15 cellular contexts compared by ENCODE assay signal in genomic region chr12:121968880-121969279, GRCh38. TPM values are rescaled to one million over a fixed set of nuclear protein-coding genes. Genes with fewer than 3 reads are reported as not detected.
DNase-seq lines count a peak whose midpoint lies in the region; ATAC-seq and TF ChIP-seq lines count a peak whose summit lies in the region.
"Had no signal": no experiment of that assay in that cellular context is flagged by ENCODE, and none has a peak within 500 bp of the region (broad histone marks: within the 10 kb centered on the region; RNA-seq: fewer than 3 reads in every experiment).

No MANE protein-coding gene starts in this region.

- H3K27me3 ChIP-seq in transverse colon (no peaks in the 10 kb centered on the region), foreskin keratinocyte (no peaks in the 10 kb centered on the region)
- H3K27me3 ChIP-seq: pancreas, SJCRH30 had no signal

- peaks cover 4% of the 10 kb centered on the region for H3K4me1 Mint-ChIP-seq in activated CD4-positive, alpha-beta T cell treated with anti-CD3 and anti-CD28 coated beads, Interleukin-2, amount 10 ng/mL, durations not matched to agents 7 days and 5 days
- H3K4me1 Mint-ChIP-seq: central memory CD8-positive, alpha-beta T cell had no signal

- peaks cover 14% of the 10 kb centered on the region for H3K9me3 Mint-ChIP-seq in activated CD4-positive, alpha-beta T cell treated with anti-CD3 and anti-CD28 coated beads, Interleukin-2, amount 10 ng/mL, durations not matched to agents 7 days and 5 days

- POLR2A ChIA-PET in activated CD4-positive, alpha-beta T cell treated with anti-CD3 and anti-CD28 coated beads, Interleukin-2, amount 10 ng/mL, durations not matched to agents 7 days and 5 days (lab: Charles Lee), result no interaction called here

- H3K36me3 Mint-ChIP-seq in activated CD4-positive, alpha-beta T cell treated with anti-CD3 and anti-CD28 coated beads, Interleukin-2, amount 10 ng/mL, durations not matched to agents 7 days and 5 days (ENCODE audit: low read depth), result peaks cover 2% of the 10 kb centered on the region

- H3K4me1 ChIP-seq in transverse colon (no peaks in the 10 kb centered on the region), foreskin keratinocyte (peaks cover 14% of the 10 kb centered on the region)
- H3K4me1 ChIP-seq: pancreas, SJCRH30 had no signal

- no peak for DNase-seq in activated CD4-positive, alpha-beta T cell treated with anti-CD3 and anti-CD28 coated beads, Interleukin-2, amount 10 ng/mL, durations not matched to agents 7 days and 5 days
- DNase-seq in activated CD4-positive, alpha-beta T cell treated with anti-CD3 and anti-CD28 coated beads, Interleukin-2, amount 50 U/mL, for 1 hour, result no peak
- peak; percentile 69 for DNase-seq in NOMO-1 treated with DMSO at 0.1 percent for 48 hours (lab: John Stamatoyannopoulos, UW; ENCODE audit: unreplicated experiment)
- peak; percentile 40 for DNase-seq in left ventricle myocardium superior
- peak; percentile 24 for DNase-seq in transverse colon
- no peak for DNase-seq in foreskin keratinocyte
- DNase-seq: activated CD8-positive, alpha-beta T cell treated with anti-CD3 and anti-CD28 coated beads for 36 hours; GM23248; NCI-H2107; pancreas; SJCRH30 had no signal

- no peak overlapping the region for H3K4me3 ChIP-seq in transverse colon
- H3K4me3 ChIP-seq: GM23248, pancreas, SJCRH30 had no signal

- TF ChIP-seq CTCF in transverse colon (IDR thresholded peaks at IDR 0.05) (no peak), foreskin keratinocyte (conservative IDR thresholded peaks at IDR 0.05) (no peak)

- no peak for ATAC-seq in left ventricle myocardium superior
- no peak for ATAC-seq in foreskin keratinocyte
- ATAC-seq in HG02970 (IDR thresholded peaks at IDR 0.05; ENCODE audit: low FRiP score, unreplicated experiment), result no peak
- no peak for ATAC-seq in HG03439 (IDR thresholded peaks at IDR 0.05; ENCODE audit: unreplicated experiment)
- ATAC-seq: activated CD8-positive, alpha-beta T cell treated with anti-CD3 and anti-CD28 coated beads for 36 hours had no signal

- no peaks in the 10 kb centered on the region for H3K27me3 Mint-ChIP-seq in activated CD4-positive, alpha-beta T cell treated with anti-CD3 and anti-CD28 coated beads, Interleukin-2, amount 10 ng/mL, durations not matched to agents 7 days and 5 days
- H3K27me3 Mint-ChIP-seq: activated CD8-positive, alpha-beta T cell treated with anti-CD3 and anti-CD28 coated beads for 36 hours; central memory CD8-positive, alpha-beta T cell had no signal

- no peak overlapping the region for H3K4me3 Mint-ChIP-seq in activated CD4-positive, alpha-beta T cell treated with anti-CD3 and anti-CD28 coated beads, Interleukin-2, amount 10 ng/mL, durations not matched to agents 7 days and 5 days
- H3K4me3 Mint-ChIP-seq: activated CD8-positive, alpha-beta T cell treated with anti-CD3 and anti-CD28 coated beads for 36 hours; activated T-helper 1 cell treated with anti-CD3 and anti-CD28 coated beads, Interleukin-12 subunit alpha, Interleukin-12 subunit beta, Interleukin-2, Interleukin-4 antibody, amounts not matched to agents 30 ng/mL and 10 ng/mL and 1 ng/mL, durations not matched to agents 14 hours and 24 hours and 36 hours; central memory CD8-positive, alpha-beta T cell had no signal

- H3K27ac ChIP-seq in transverse colon (no peak overlapping the region), foreskin keratinocyte (no peak overlapping the region)
- H3K27ac ChIP-seq: GM23248, pancreas, SJCRH30 had no signal

- intact Hi-C loops in left ventricle myocardium superior (cut with micrococcal nuclease), result no loop called here
- intact Hi-C loops in transverse colon (cut with DNase I; ENCODE audit: low total_unique reads), result no loop called here

- CTCF ChIA-PET in activated CD4-positive, alpha-beta T cell treated with anti-CD3 and anti-CD28 coated beads, Interleukin-2, amount 10 ng/mL, durations not matched to agents 7 days and 5 days (lab: Charles Lee), result interaction anchor here (0.6 to 1.5 kb wide), 4 partner anchors 10 to 374 kb away, joined by 3 to 4 read pairs (median 4); no protein-coding TSS in a partner anchor

- in situ Hi-C loops in transverse colon (cut with MboI; ENCODE audit: low pct_ligation_motif_present in 1 of 4, low pct_unique_long_range_greater_than_20kb in 1 of 4, low sequenced_read_pairs in 3 of 4), result no loop called here

- peaks cover 0 to 3% of the 10 kb centered on the region in 2 donors for H3K9me3 ChIP-seq in transverse colon
- H3K9me3 ChIP-seq: pancreas, SJCRH30 had no signal

- no peaks in the 10 kb centered on the region for H3K36me3 ChIP-seq in transverse colon
- H3K36me3 ChIP-seq: pancreas, SJCRH30 had no signal

- H3K27ac Mint-ChIP-seq in activated CD4-positive, alpha-beta T cell treated with anti-CD3 and anti-CD28 coated beads, Interleukin-2, amount 10 ng/mL, durations not matched to agents 7 days and 5 days, result peak overlapping the region; percentile 52
- H3K27ac Mint-ChIP-seq: activated CD8-positive, alpha-beta T cell treated with anti-CD3 and anti-CD28 coated beads for 36 hours; activated T-helper 1 cell treated with anti-CD3 and anti-CD28 coated beads, Interleukin-12 subunit alpha, Interleukin-12 subunit beta, Interleukin-2, Interleukin-4 antibody, amounts not matched to agents 30 ng/mL and 10 ng/mL and 1 ng/mL, durations not matched to agents 14 hours and 24 hours and 36 hours had no signal

- TF ChIP-seq EP300 in transverse colon (IDR thresholded peaks at IDR 0.05; ENCODE audit: low read depth), result no peak

- WGBS in transverse colon (ENCODE audit: low coverage in 1 of 2), 2 donors, result 78 to 92% methylated on average over 2 to 10 of the region's 10 CpGs

- no peak for TF ChIP-seq POLR2A in transverse colon (IDR thresholded peaks at IDR 0.05)

RNA-seq across cellular contexts. Expression of gene CFAP251, which starts 50.5 kb away (rescaled TPM):
- under 1 TPM; 0.30 to 0.52 TPM for total RNA-seq in activated CD4-positive, alpha-beta T cell treated with anti-CD3 and anti-CD28 coated beads, Interleukin-2, amount 10 ng/mL, durations not matched to agents 7 days and 5 days
- total RNA-seq in left ventricle myocardium superior (0.92 TPM), transverse colon (1 to 10 TPM in 1 of 4 donors, under 1 TPM in 1, not detected in 2; 0.41 to 1.7 TPM), foreskin keratinocyte (44.5 and 52.1 TPM in 2 replicates)
- polyA plus RNA-seq in foreskin keratinocyte, result 40.7 and 48.0 TPM in 2 replicates

RNA-seq across cellular contexts. Expression of gene BCL7A, which starts 52.8 kb away (rescaled TPM):
- 1 to 10 TPM; 8.5 to 8.7 TPM for total RNA-seq in activated CD4-positive, alpha-beta T cell treated with anti-CD3 and anti-CD28 coated beads, Interleukin-2, amount 10 ng/mL, durations not matched to agents 7 days and 5 days
- total RNA-seq in left ventricle myocardium superior (17.5 TPM), transverse colon (1 to 10 TPM in 3 of 4 donors, under 1 TPM in 1; 0.75 to 6.8 (median 6.3) TPM), foreskin keratinocyte (18.2 and 23.2 TPM in 2 replicates)
- polyA plus RNA-seq in foreskin keratinocyte, result 5.4 and 7.8 TPM in 2 replicates

Comparison
In these comparisons a context has a peak if more than half of its experiments do, and no peak if none do; other contexts are left out.
1. DNase-seq: peak in NOMO-1 treated with DMSO at 0.1 percent for 48 hours (single experiment), left ventricle myocardium superior (single experiment) and transverse colon (single experiment); none in activated CD4-positive, alpha-beta T cell treated with anti-CD3 and anti-CD28 coated beads, Interleukin-2, amount 10 ng/mL, durations not matched to agents 7 days and 5 days (single experiment), activated CD4-positive, alpha-beta T cell treated with anti-CD3 and anti-CD28 coated beads, Interleukin-2, amount 50 U/mL, for 1 hour (single experiment) and foreskin keratinocyte (0 of 2).
2. RNA of gene CFAP251, which starts 50.5 kb away (total RNA-seq): 44.5 to 52.1 TPM in foreskin keratinocyte; 0.92 TPM in left ventricle myocardium superior (single experiment), 0.30 to 0.52 TPM in activated CD4-positive, alpha-beta T cell treated with anti-CD3 and anti-CD28 coated beads, Interleukin-2, amount 10 ng/mL, durations not matched to agents 7 days and 5 days and 0.41 to 1.7 TPM in transverse colon; every median in the first group is over 10 times any median in the second.